ENCODE assay signal across 26 cellular contexts in the genomic region with DNA sequence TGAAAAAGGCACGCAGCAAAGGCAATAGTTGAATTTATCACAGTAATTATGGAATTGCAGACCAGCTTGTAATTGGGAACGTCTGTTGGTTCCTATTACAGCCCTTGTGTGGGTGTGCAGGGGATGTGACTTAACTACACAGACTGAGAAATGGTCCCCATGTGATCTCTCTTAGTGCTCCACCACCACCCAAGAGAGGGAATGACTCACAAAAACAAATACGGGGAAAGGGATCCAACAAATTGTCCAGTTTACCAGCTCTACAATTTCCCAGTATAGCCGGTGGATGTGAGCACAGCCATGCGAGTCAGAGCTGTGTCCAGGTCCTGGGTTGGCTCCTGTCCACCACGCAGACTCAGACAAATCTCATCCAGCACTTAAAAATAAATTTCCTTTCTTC.
DNase-seq lines count a peak whose midpoint lies in the region; ATAC-seq and TF ChIP-seq lines count a peak whose summit lies in the region.
"Had no signal": no experiment of that assay in that cellular context is flagged by ENCODE, and none has a peak within 500 bp of the region (broad histone marks: within the 10 kb centered on the region; RNA-seq: fewer than 3 reads in every experiment).

No MANE protein-coding gene starts in this region.

- peak overlapping the region; percentile 88 for H3K27ac ChIP-seq in RWPE2 (ENCODE audit: poor library complexity, severe bottlenecking)
- no peak overlapping the region for H3K27ac ChIP-seq in upper lobe of right lung
- H3K27ac ChIP-seq: lower lobe of right lung, neural progenitor cell, SJCRH30, vagina had no signal

- H3K9me3 ChIP-seq in RWPE2 (ENCODE audit: severe bottlenecking) (no peaks in the 10 kb centered on the region), upper lobe of right lung (no peaks in the 10 kb centered on the region)
- H3K9me3 ChIP-seq: lower lobe of right lung, SJCRH30, vagina had no signal

- H3K27me3 ChIP-seq in RWPE2 (ENCODE audit: insufficient read depth, poor library complexity, severe bottlenecking) (no peaks in the 10 kb centered on the region), upper lobe of right lung (no peaks in the 10 kb centered on the region)
- H3K27me3 ChIP-seq: neural progenitor cell, SJCRH30, vagina had no signal

- TF ChIP-seq CTCF in RWPE2 (IDR thresholded peaks at IDR 0.05; ENCODE audit: poor library complexity, severe bottlenecking) (no peak), fibroblast of the aortic adventitia (IDR thresholded peaks at IDR 0.05; ENCODE audit: insufficient read depth, low read length) (no peak), upper lobe of right lung (IDR thresholded peaks at IDR 0.05) (no peak)

- intact Hi-C loops in upper lobe of right lung (cut with DNase I) = no loop called here

- DNase-seq in EL (peak; percentile 78), RWPE2 (ENCODE audit: low spot score) (no peak), fibroblast of the aortic adventitia (ENCODE audit: low read depth) (peak; percentile 75), upper lobe of right lung (no peak), SIG-M5 (lab: John Stamatoyannopoulos, UW) (no peak), 8988T (no peak), GM19240 (ENCODE audit: insufficient read length, low spot score) (no peak)
- DNase-seq: activated CD8-positive, alpha-beta memory T cell treated with anti-CD3 and anti-CD28 coated beads for 24 hours; activated naive CD4-positive, alpha-beta T cell treated with Interleukin-2 at 50 U/mL for 16 hours; activated T-cell treated with anti-CD3 and anti-CD28 coated beads, Interleukin-2, amount 50 U/mL, for 4 hours; AML-193; caudate nucleus; dermis blood vessel endothelial cell; DMS79 treated with DMSO at 0.1 percent for 48 hours; H9; kidney; lower lobe of right lung; MV-4-11; NCI-H187; NCI-H446; posterior cingulate gyrus; SJCRH30; T-cell had no signal

- no peaks in the 10 kb centered on the region for H3K36me3 ChIP-seq in RWPE2 (ENCODE audit: low read depth)
- H3K36me3 ChIP-seq in upper lobe of right lung = no peaks in the 10 kb centered on the region
- H3K36me3 ChIP-seq: lower lobe of right lung, neural progenitor cell, SJCRH30, vagina had no signal

- H3K4me1 ChIP-seq in RWPE2 (ENCODE audit: insufficient read depth, poor library complexity, severe bottlenecking) (peaks cover 34% of the 10 kb centered on the region), upper lobe of right lung (no peaks in the 10 kb centered on the region)
- H3K4me1 ChIP-seq: lower lobe of right lung, SJCRH30, vagina had no signal

- ATAC-seq in RWPE2 (ENCODE audit: low read depth) (no peak), upper lobe of right lung (peak; percentile 41)
- ATAC-seq: activated T-cell treated with anti-CD3 and anti-CD28 coated beads, Interleukin-2, amount 50 U/mL, for 4 hours; lower lobe of right lung; sciatic nerve; T-cell had no signal

- H3K4me3 ChIP-seq in RWPE2 (ENCODE audit: severe bottlenecking) (no peak overlapping the region), fibroblast of the aortic adventitia (ENCODE audit: low read depth, low read length) (no peak overlapping the region), upper lobe of right lung (no peak overlapping the region)
- H3K4me3 ChIP-seq: lower lobe of right lung, neural progenitor cell, SJCRH30, vagina had no signal

Comparison
In these comparisons a context has a peak if more than half of its experiments do, and no peak if none do; other contexts are left out.
1. DNase-seq: peak in EL (single experiment) and fibroblast of the aortic adventitia (single experiment); none in RWPE2 (single experiment), upper lobe of right lung (single experiment), SIG-M5 (single experiment), 8988T (single experiment) and GM19240 (single experiment).